ENCODE assay signal across 8 cellular contexts in genomic region chr1:27658951-27659496, GRCh38. TPM values are rescaled to one million over a fixed set of nuclear protein-coding genes. Genes with fewer than 3 reads are reported as not detected.
DNase-seq lines count a peak whose midpoint lies in the region; ATAC-seq and TF ChIP-seq lines count a peak whose summit lies in the region.

No MANE protein-coding gene starts in this region.

- intact Hi-C loops in activated T-helper 1 cell treated with anti-CD3 and anti-CD28 coated beads, Interleukin-12 subunit alpha, Interleukin-12 subunit beta, Interleukin-2, Interleukin-4 antibody, amounts not matched to agents 30 ng/mL and 10 ng/mL and 1 ng/mL, durations not matched to agents 14 hours and 24 hours and 36 hours (cut with micrococcal nuclease): loop anchor here (1.0 kb wide), 2 partner anchors 9 to 27 kb away; no protein-coding TSS in a partner anchor

- H3K4me3 Mint-ChIP-seq in activated T-helper 1 cell treated with anti-CD3 and anti-CD28 coated beads, Interleukin-12 subunit alpha, Interleukin-12 subunit beta, Interleukin-2, Interleukin-4 antibody, amounts not matched to agents 30 ng/mL and 10 ng/mL and 1 ng/mL, durations not matched to agents 14 hours and 24 hours and 36 hours: peak overlapping the region; percentile 85
- peak overlapping the region; percentile 78 for H3K4me3 Mint-ChIP-seq in glutamatergic neuron (ENCODE audit: unreplicated experiment)

- H3K27me3 Mint-ChIP-seq in activated T-helper 1 cell treated with anti-CD3 and anti-CD28 coated beads, Interleukin-12 subunit alpha, Interleukin-12 subunit beta, Interleukin-2, Interleukin-4 antibody, amounts not matched to agents 30 ng/mL and 10 ng/mL and 1 ng/mL, durations not matched to agents 14 hours and 24 hours and 36 hours (ENCODE audit: insufficient read depth): no peaks in the 10 kb centered on the region
- peaks cover 8% of the 10 kb centered on the region for H3K27me3 Mint-ChIP-seq in glutamatergic neuron (ENCODE audit: unreplicated experiment)

- DNase-seq in ELR (ENCODE audit: low read depth) (peak; percentile 93), HL-60 (ENCODE audit: low read depth in 1 of 2, low spot score in 1 of 2) (peak in 1 of 2 experiments; percentile 47), glutamatergic neuron (no peak), kidney glomerular epithelial cell (lab: John Stamatoyannopoulos, UW) (no peak), COLO829 (ENCODE audit: low spot score) (no peak)
- no peak for DNase-seq in activated T-helper 1 cell treated with anti-CD3 and anti-CD28 coated beads, Interleukin-12 subunit alpha, Interleukin-12 subunit beta, Interleukin-2, Interleukin-4 antibody, amounts not matched to agents 30 ng/mL and 10 ng/mL and 1 ng/mL, durations not matched to agents 14 hours and 24 hours and 36 hours (ENCODE audit: low spot score)

- H3K4me3 ChIP-seq in HL-60 (replicated peaks; ENCODE audit: insufficient read depth, low read length) (no peak overlapping the region), skin epidermis (peak overlapping the region in 6 of 7 experiments; percentile 46 to 82 (median 56))

- H3K27ac ChIP-seq in HL-60 (replicated peaks) (peak overlapping the region; percentile 45), skin epidermis (peak overlapping the region; percentile 55 to 100 (median 96))

- H3K9me3 Mint-ChIP-seq in activated T-helper 1 cell treated with anti-CD3 and anti-CD28 coated beads, Interleukin-12 subunit alpha, Interleukin-12 subunit beta, Interleukin-2, Interleukin-4 antibody, amounts not matched to agents 30 ng/mL and 10 ng/mL and 1 ng/mL, durations not matched to agents 14 hours and 24 hours and 36 hours: no peaks in the 10 kb centered on the region
- H3K9me3 Mint-ChIP-seq in glutamatergic neuron (ENCODE audit: unreplicated experiment): peaks cover 10% of the 10 kb centered on the region

- ATAC-seq in GM21423 (IDR thresholded peaks at IDR 0.05; ENCODE audit: unreplicated experiment): peak; percentile 15

- H3K4me1 Mint-ChIP-seq in activated T-helper 1 cell treated with anti-CD3 and anti-CD28 coated beads, Interleukin-12 subunit alpha, Interleukin-12 subunit beta, Interleukin-2, Interleukin-4 antibody, amounts not matched to agents 30 ng/mL and 10 ng/mL and 1 ng/mL, durations not matched to agents 14 hours and 24 hours and 36 hours (ENCODE audit: low read depth): peaks cover 72% of the 10 kb centered on the region
- H3K4me1 Mint-ChIP-seq in glutamatergic neuron (ENCODE audit: low read depth, unreplicated experiment): peaks cover 20% of the 10 kb centered on the region

- H3K36me3 Mint-ChIP-seq in activated T-helper 1 cell treated with anti-CD3 and anti-CD28 coated beads, Interleukin-12 subunit alpha, Interleukin-12 subunit beta, Interleukin-2, Interleukin-4 antibody, amounts not matched to agents 30 ng/mL and 10 ng/mL and 1 ng/mL, durations not matched to agents 14 hours and 24 hours and 36 hours (ENCODE audit: low read depth): peaks cover 9% of the 10 kb centered on the region
- peaks cover 4% of the 10 kb centered on the region for H3K36me3 Mint-ChIP-seq in glutamatergic neuron (ENCODE audit: unreplicated experiment)

- TF ChIP-seq CTCF in HL-60 (IDR thresholded peaks at IDR 0.05; ENCODE audit: insufficient read depth, low read length) (no peak), glutamatergic neuron (IDR thresholded peaks at IDR 0.05; ENCODE audit: partially characterized antibody, unreplicated experiment) (no peak)

- H3K27me3 ChIP-seq in HL-60 (ENCODE audit: insufficient read depth, poor library complexity, severe bottlenecking): no peaks in the 10 kb centered on the region

- peak overlapping the region; percentile 97 for H3K27ac Mint-ChIP-seq in activated T-helper 1 cell treated with anti-CD3 and anti-CD28 coated beads, Interleukin-12 subunit alpha, Interleukin-12 subunit beta, Interleukin-2, Interleukin-4 antibody, amounts not matched to agents 30 ng/mL and 10 ng/mL and 1 ng/mL, durations not matched to agents 14 hours and 24 hours and 36 hours
- H3K27ac Mint-ChIP-seq in glutamatergic neuron (ENCODE audit: unreplicated experiment): no peak overlapping the region

RNA-seq across cellular contexts. Expression of gene IFI6, which starts 13.0 kb away (rescaled TPM):
- 71.7 and 85.6 TPM in 2 replicates for total RNA-seq in activated T-helper 1 cell treated with anti-CD3 and anti-CD28 coated beads, Interleukin-12 subunit alpha, Interleukin-12 subunit beta, Interleukin-2, Interleukin-4 antibody, amounts not matched to agents 30 ng/mL and 10 ng/mL and 1 ng/mL, durations not matched to agents 14 hours and 24 hours and 36 hours
- 1.4 TPM for total RNA-seq in glutamatergic neuron (ENCODE audit: unreplicated experiment)

RNA-seq across cellular contexts. Expression of gene FGR, which starts 24.0 kb away (rescaled TPM):
- total RNA-seq in activated T-helper 1 cell treated with anti-CD3 and anti-CD28 coated beads, Interleukin-12 subunit alpha, Interleukin-12 subunit beta, Interleukin-2, Interleukin-4 antibody, amounts not matched to agents 30 ng/mL and 10 ng/mL and 1 ng/mL, durations not matched to agents 14 hours and 24 hours and 36 hours: 0.21 and 0.27 TPM in 2 replicates
- total RNA-seq in glutamatergic neuron (ENCODE audit: unreplicated experiment): not detected

RNA-seq across cellular contexts. Expression of gene AHDC1, which starts 55.1 kb away (rescaled TPM):
- 33.7 and 33.9 TPM in 2 replicates for total RNA-seq in activated T-helper 1 cell treated with anti-CD3 and anti-CD28 coated beads, Interleukin-12 subunit alpha, Interleukin-12 subunit beta, Interleukin-2, Interleukin-4 antibody, amounts not matched to agents 30 ng/mL and 10 ng/mL and 1 ng/mL, durations not matched to agents 14 hours and 24 hours and 36 hours
- 131 TPM for total RNA-seq in glutamatergic neuron (ENCODE audit: unreplicated experiment)

Comparison
In these comparisons a context has a peak if more than half of its experiments do, and no peak if none do; other contexts are left out.
1. RNA of gene IFI6, which starts 13.0 kb away (total RNA-seq): 71.7 to 85.6 TPM in activated T-helper 1 cell treated with anti-CD3 and anti-CD28 coated beads, Interleukin-12 subunit alpha, Interleukin-12 subunit beta, Interleukin-2, Interleukin-4 antibody, amounts not matched to agents 30 ng/mL and 10 ng/mL and 1 ng/mL, durations not matched to agents 14 hours and 24 hours and 36 hours; 1.4 TPM in glutamatergic neuron (single experiment); every median in the first group is over 10 times any median in the second.